14 cellular contexts compared by ENCODE assay signal in the genomic region with DNA sequence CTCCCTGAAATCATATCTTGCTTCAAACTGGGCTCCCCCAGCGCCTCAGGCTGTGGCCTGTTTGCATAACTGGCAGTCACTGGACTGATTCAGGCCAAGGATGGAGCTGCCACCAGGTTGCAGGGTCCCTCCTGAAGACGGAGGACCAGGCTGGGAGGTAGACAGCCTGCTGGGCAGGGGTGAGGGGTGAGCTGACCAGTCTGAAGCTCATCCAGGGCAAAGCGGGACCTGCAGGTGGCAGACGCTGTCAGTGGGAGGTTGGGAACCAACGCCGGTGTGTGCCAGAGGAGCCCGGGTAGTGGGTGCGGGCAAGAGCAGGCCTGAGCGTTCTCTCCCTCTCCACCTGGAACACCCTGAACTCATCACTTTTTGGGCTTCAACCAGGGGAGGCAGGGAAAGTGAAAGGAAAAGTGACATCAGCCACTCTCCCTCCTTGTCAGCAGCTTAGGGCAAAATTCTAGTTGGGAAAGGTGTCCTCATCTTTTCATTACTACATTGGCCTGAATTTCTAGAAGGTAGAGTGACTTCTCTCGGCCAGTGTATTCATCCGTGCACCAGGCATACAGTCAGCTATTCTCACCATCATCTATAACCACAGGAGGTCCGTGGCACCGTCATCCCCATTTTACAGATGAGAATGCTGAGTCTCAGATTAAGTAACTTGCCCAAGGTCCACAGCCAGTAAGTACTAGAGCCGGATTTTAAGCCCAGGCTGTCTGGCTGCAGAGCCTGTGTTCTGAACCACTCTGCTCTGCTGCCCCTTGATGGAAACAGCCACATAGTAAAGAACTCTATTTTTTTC.
DNase-seq lines count a peak whose midpoint lies in the region; ATAC-seq and TF ChIP-seq lines count a peak whose summit lies in the region.
"Had no signal": no experiment of that assay in that cellular context is flagged by ENCODE, and none has a peak within 500 bp of the region (broad histone marks: within the 10 kb centered on the region; RNA-seq: fewer than 3 reads in every experiment).

No MANE protein-coding gene starts in this region.

- no peak overlapping the region for H3K4me3 Mint-ChIP-seq in activated CD4-positive, alpha-beta T cell treated with anti-CD3 and anti-CD28 coated beads for 36 hours
- peak overlapping the region; percentile 13 for H3K4me3 Mint-ChIP-seq in activated B cell treated with CpG ODN at 0.5 μM for 24 hours

- H3K27ac Mint-ChIP-seq in activated CD4-positive, alpha-beta T cell treated with anti-CD3 and anti-CD28 coated beads for 36 hours, result peak overlapping the region; percentile 53
- H3K27ac Mint-ChIP-seq in activated B cell treated with CpG ODN at 0.5 μM for 24 hours, result peak overlapping the region; percentile 73

- no peak for ATAC-seq in activated CD4-positive, alpha-beta T cell treated with anti-CD3 and anti-CD28 coated beads for 36 hours
- ATAC-seq in activated B cell treated with CpG ODN at 0.5 μM for 24 hours (ENCODE audit: low read depth), result no peak
- ATAC-seq: left lobe of liver had no signal

- H3K36me3 ChIP-seq in SJCRH30, result no peaks in the 10 kb centered on the region
- H3K36me3 ChIP-seq: upper lobe of right lung had no signal

- POLR2A ChIA-PET in activated CD4-positive, alpha-beta T cell treated with anti-CD3 and anti-CD28 coated beads for 36 hours (lab: Charles Lee), result no interaction called here
- POLR2A ChIA-PET in activated B cell treated with CpG ODN at 0.5 μM for 24 hours (lab: Charles Lee), result interaction anchor here (0.7 to 1.2 kb wide), 3 partner anchors 15 to 131 kb away, joined by 3 to 4 read pairs (median 3); no protein-coding TSS in a partner anchor

- H3K4me1 ChIP-seq in SJCRH30, result peaks cover 36% of the 10 kb centered on the region

- H3K9me3 ChIP-seq in SJCRH30 (replicated peaks), result no peaks in the 10 kb centered on the region
- H3K9me3 ChIP-seq: upper lobe of right lung had no signal

- TF ChIP-seq CTCF in activated B cell treated with CpG ODN at 0.5 μM for 24 hours (IDR thresholded peaks at IDR 0.05), result no peak

- no peaks in the 10 kb centered on the region for H3K27me3 ChIP-seq in SJCRH30
- H3K27me3 ChIP-seq: upper lobe of right lung had no signal

- H3K36me3 Mint-ChIP-seq in activated CD4-positive, alpha-beta T cell treated with anti-CD3 and anti-CD28 coated beads for 36 hours (ENCODE audit: low read depth), result no peaks in the 10 kb centered on the region
- H3K36me3 Mint-ChIP-seq in activated B cell treated with CpG ODN at 0.5 μM for 24 hours (ENCODE audit: low read depth), result no peaks in the 10 kb centered on the region

- H3K4me1 Mint-ChIP-seq in activated CD4-positive, alpha-beta T cell treated with anti-CD3 and anti-CD28 coated beads for 36 hours, result peaks cover 60% of the 10 kb centered on the region
- peaks cover 95% of the 10 kb centered on the region for H3K4me1 Mint-ChIP-seq in activated B cell treated with CpG ODN at 0.5 μM for 24 hours

- no peaks in the 10 kb centered on the region for H3K27me3 Mint-ChIP-seq in activated CD4-positive, alpha-beta T cell treated with anti-CD3 and anti-CD28 coated beads for 36 hours
- H3K27me3 Mint-ChIP-seq in activated B cell treated with CpG ODN at 0.5 μM for 24 hours, result no peaks in the 10 kb centered on the region

- no peak for DNase-seq in activated CD4-positive, alpha-beta T cell treated with anti-CD3 and anti-CD28 coated beads for 36 hours
- DNase-seq in activated CD4-positive, alpha-beta T cell treated with anti-CD3 and anti-CD28 coated beads, Interleukin-2, amount 50 U/mL, for 48 hours, result no peak
- DNase-seq in activated B cell treated with CpG ODN at 0.5 μM for 24 hours (no peak), epithelial cell of prostate (ENCODE audit: low read depth, low spot score) (no peak), posterior vena cava (ENCODE audit: low spot score) (peak; percentile 46), SJCRH30 (no peak), NCI-H82 treated with DMSO at 0.1 percent for 48 hours (lab: John Stamatoyannopoulos, UW; ENCODE audit: unreplicated experiment) (no peak)
- DNase-seq in activated CD8-positive, alpha-beta memory T cell treated with anti-CD3 and anti-CD28 coated beads, Interleukin-2, amount 50 U/mL, for 48 hours, result no peak
- DNase-seq: activated CD8-positive, alpha-beta memory T cell treated with anti-CD3 and anti-CD28 coated beads for 24 hours; anterior cingulate cortex; GM23248; MV-4-11; upper lobe of right lung had no signal

- CTCF ChIA-PET in activated CD4-positive, alpha-beta T cell treated with anti-CD3 and anti-CD28 coated beads for 36 hours (lab: Charles Lee), result interaction anchor here (0.6 to 1.3 kb wide), 3 partner anchors 11 to 357 kb away, joined by 3 to 7 read pairs (median 3); no protein-coding TSS in a partner anchor
- CTCF ChIA-PET in activated B cell treated with CpG ODN at 0.5 μM for 24 hours (lab: Charles Lee), result interaction anchor here (1.0 kb wide), 1 partner anchor 52 kb away, joined by 3 read pairs; no protein-coding TSS in a partner anchor

- intact Hi-C loops in activated CD4-positive, alpha-beta T cell treated with anti-CD3 and anti-CD28 coated beads for 36 hours (cut with DNase I, micrococcal nuclease), result no loop called here
- intact Hi-C loops in activated B cell treated with CpG ODN at 0.5 μM for 24 hours (cut with micrococcal nuclease), result no loop called here
- intact Hi-C loops in posterior vena cava (cut with DNase I), result no loop called here

- H3K27ac ChIP-seq in epithelial cell of prostate, result peak overlapping the region; percentile 65
- no peak overlapping the region for H3K27ac ChIP-seq in SJCRH30
- H3K27ac ChIP-seq: GM23248, upper lobe of right lung had no signal

- no peak overlapping the region for H3K4me3 ChIP-seq in SJCRH30
- H3K4me3 ChIP-seq: GM23248, upper lobe of right lung had no signal

- no peaks in the 10 kb centered on the region for H3K9me3 Mint-ChIP-seq in activated CD4-positive, alpha-beta T cell treated with anti-CD3 and anti-CD28 coated beads for 36 hours (ENCODE audit: low read depth)
- no peaks in the 10 kb centered on the region for H3K9me3 Mint-ChIP-seq in activated B cell treated with CpG ODN at 0.5 μM for 24 hours
